30 cellular contexts compared by ENCODE assay signal in genomic region chr19:29088761-29089160, GRCh38.
"Had no signal": no experiment of that assay in that cellular context is flagged by ENCODE, and none has a peak within 500 bp of the region (broad histone marks: within the 10 kb centered on the region; RNA-seq: fewer than 3 reads in every experiment).

No MANE protein-coding gene starts in this region.

- H3K4me3 ChIP-seq: coronary artery, dorsolateral prefrontal cortex, gastroesophageal sphincter, heart left ventricle, testis, transverse colon had no signal

- H2AFZ ChIP-seq: parathyroid adenoma had no signal

- DNase-seq: activated CD4-positive, alpha-beta memory T cell treated with anti-CD3 and anti-CD28 coated beads, Interleukin-2, amount 10 ng/mL, durations not matched to agents 7 days and 5 days; activated CD4-positive, alpha-beta T cell treated with anti-CD3 and anti-CD28 coated beads, Interleukin-2, amount 10 ng/mL, durations not matched to agents 24 days and 14 days; activated CD4-positive, CD25-positive, alpha-beta regulatory T cell treated with anti-CD3 and anti-CD28 coated beads, Interleukin-2, amount 50 U/mL, for 72 hours; activated gamma-delta T cell treated with Interleukin-2 at 50 U/mL for 16 hours; activated naive CD4-positive, alpha-beta T cell treated with anti-CD3 and anti-CD28 coated beads, Interleukin-2, amount 50 U/mL, for 16 hours; activated T-cell treated with anti-CD3 and anti-CD28 coated beads, Interleukin-2, amount 50 U/mL, for 4 hours; amniotic stem cell; brain microvascular endothelial cell; effector memory CD4-positive, alpha-beta T cell; erythroblast; heart left ventricle; immature natural killer cell; kidney; left colon; midbrain; occipital lobe; right cardiac atrium; stimulated activated CD4-positive, alpha-beta T cell treated with anti-CD3 and anti-CD28 coated beads, Interleukin-12 subunit alpha, Interleukin-12 subunit beta, amount 100 ng/mL, for 4 hours; stimulated activated CD4-positive, alpha-beta T cell treated with anti-CD3 and anti-CD28 coated beads, Interleukin-4, amount 100 ng/mL, for 1 hour; stimulated activated naive CD8-positive, alpha-beta T cell treated with anti-CD3 and anti-CD28 coated beads, Interleukin-15, Interleukin-2, amounts not matched to agents 100 U/mL and 50 U/mL, for 24 hours; SW 1271; testis; transverse colon had no signal

- H3K27me3 ChIP-seq: brain microvascular endothelial cell, testis, transverse colon had no signal

- H3K9me3 Mint-ChIP-seq: activated CD4-positive, alpha-beta memory T cell treated with anti-CD3 and anti-CD28 coated beads, Interleukin-2, amount 10 ng/mL, durations not matched to agents 7 days and 5 days; activated CD4-positive, alpha-beta T cell treated with anti-CD3 and anti-CD28 coated beads, Interleukin-2, amount 10 ng/mL, durations not matched to agents 24 days and 14 days; activated T-cell treated with anti-CD3 and anti-CD28 coated beads, Interleukin-2, amount 50 U/mL, for 4 hours; activated T-helper 17 cell treated with anti-CD3 and anti-CD28 coated beads, Interleukin-2, amount 50 U/mL, for 72 hours; T-helper 1 cell treated with Interleukin-12 subunit alpha and Interleukin-12 subunit beta and Interleukin-4 antibody, amounts not matched to agents 30 μg/mL and 1 μg/mL, for 36 hours had no signal

- H3K4me1 ChIP-seq: gastroesophageal sphincter, heart left ventricle, parathyroid adenoma, transverse colon had no signal

- H3K9ac ChIP-seq: parathyroid adenoma had no signal

- H3K27me3 Mint-ChIP-seq: activated CD4-positive, alpha-beta memory T cell treated with anti-CD3 and anti-CD28 coated beads, Interleukin-2, amount 10 ng/mL, durations not matched to agents 7 days and 5 days; activated CD4-positive, alpha-beta T cell treated with anti-CD3 and anti-CD28 coated beads, Interleukin-2, amount 10 ng/mL, durations not matched to agents 24 days and 14 days; memory B cell had no signal

- H3K4me3 Mint-ChIP-seq: activated CD4-positive, alpha-beta memory T cell treated with anti-CD3 and anti-CD28 coated beads, Interleukin-2, amount 10 ng/mL, durations not matched to agents 7 days and 5 days; activated CD4-positive, alpha-beta T cell treated with anti-CD3 and anti-CD28 coated beads, Interleukin-2, amount 10 ng/mL, durations not matched to agents 24 days and 14 days; activated T-cell treated with anti-CD3 and anti-CD28 coated beads, Interleukin-2, amount 50 U/mL, for 4 hours; activated T-helper 17 cell treated with anti-CD3 and anti-CD28 coated beads, Interleukin-2, amount 50 U/mL, for 72 hours; immature natural killer cell; memory B cell; T-helper 1 cell treated with Interleukin-12 subunit alpha and Interleukin-12 subunit beta and Interleukin-4 antibody, amounts not matched to agents 30 μg/mL and 1 μg/mL, for 36 hours had no signal

- H3K36me3 ChIP-seq: brain microvascular endothelial cell, gastroesophageal sphincter, heart left ventricle, transverse colon had no signal

- H3K79me2 ChIP-seq: parathyroid adenoma had no signal

- H3K27ac ChIP-seq: brain microvascular endothelial cell, coronary artery, gastroesophageal sphincter, heart left ventricle, parathyroid adenoma, testis, transverse colon had no signal

- H3K4me1 Mint-ChIP-seq: activated CD4-positive, alpha-beta memory T cell treated with anti-CD3 and anti-CD28 coated beads, Interleukin-2, amount 10 ng/mL, durations not matched to agents 7 days and 5 days; activated CD4-positive, alpha-beta T cell treated with anti-CD3 and anti-CD28 coated beads, Interleukin-2, amount 10 ng/mL, durations not matched to agents 24 days and 14 days; activated T-helper 17 cell treated with anti-CD3 and anti-CD28 coated beads, Interleukin-2, amount 50 U/mL, for 72 hours; memory B cell had no signal

- H3K27ac Mint-ChIP-seq: activated CD4-positive, alpha-beta memory T cell treated with anti-CD3 and anti-CD28 coated beads, Interleukin-2, amount 10 ng/mL, durations not matched to agents 7 days and 5 days; activated CD4-positive, alpha-beta T cell treated with anti-CD3 and anti-CD28 coated beads, Interleukin-2, amount 10 ng/mL, durations not matched to agents 24 days and 14 days; activated T-helper 17 cell treated with anti-CD3 and anti-CD28 coated beads, Interleukin-2, amount 50 U/mL, for 72 hours; memory B cell; T-helper 1 cell treated with Interleukin-12 subunit alpha and Interleukin-12 subunit beta and Interleukin-4 antibody, amounts not matched to agents 30 μg/mL and 1 μg/mL, for 36 hours had no signal

- H3K9me3 ChIP-seq: gastroesophageal sphincter, heart left ventricle, testis, transverse colon had no signal
